11 cellular contexts compared by ENCODE assay signal in genomic region chr1:167156466-167156865, GRCh38.
"Had no signal": no experiment of that assay in that cellular context is flagged by ENCODE, and none has a peak within 500 bp of the region (broad histone marks: within the 10 kb centered on the region; RNA-seq: fewer than 3 reads in every experiment).

No MANE protein-coding gene starts in this region.

- H3K27ac Mint-ChIP-seq: HFFc6, IgD-negative memory B cell had no signal

- H2AFZ ChIP-seq: GM23248 had no signal

- H3K36me3 ChIP-seq: HAP-1 had no signal

- H3K9me3 ChIP-seq: HAP-1 had no signal

- H3K9ac ChIP-seq: GM23248, KMS-11 had no signal

- H3K4me3 ChIP-seq: GM23248, HAP-1 had no signal

- H3K4me1 Mint-ChIP-seq: IgD-negative memory B cell had no signal

- FAIRE-seq: H54, HepG2 had no signal

- ATAC-seq: HCT116, HepG2 had no signal

- H3K27ac ChIP-seq: GM23248, HL-60, KMS-11 had no signal

- H3K9me3 Mint-ChIP-seq: HFFc6, IgD-negative memory B cell had no signal

- DNase-seq: GM23248, GOT3, HFFc6, KBM-7 had no signal

- H3K4me2 ChIP-seq: KMS-11 had no signal

- H3K4me3 Mint-ChIP-seq: HFFc6, IgD-negative memory B cell had no signal
